11 cellular contexts compared by ENCODE assay signal in genomic region chr13:56347014-56347413, GRCh38.
"Had no signal": no experiment of that assay in that cellular context is flagged by ENCODE, and none has a peak within 500 bp of the region (broad histone marks: within the 10 kb centered on the region; RNA-seq: fewer than 3 reads in every experiment).

No MANE protein-coding gene starts in this region.

- H3K9me3 ChIP-seq: HAP-1 had no signal

- H3K36me3 ChIP-seq: HAP-1 had no signal

- H3K27ac Mint-ChIP-seq: GM23338, H9, HFFc6 had no signal

- H3K4me3 ChIP-seq: GM23248, GM23338, HAP-1 had no signal

- H3K27ac ChIP-seq: GM23248 had no signal

- H3K4me3 Mint-ChIP-seq: GM23338, H9, HFFc6 had no signal

- FAIRE-seq: H1, H54 had no signal

- H3K9ac ChIP-seq: GM23248 had no signal

- ATAC-seq: GM23338, HCT116 had no signal

- DNase-seq: GM23248, GOT3, H7, H9, HCEC 1CT, HFFc6 had no signal

- H3K4me2 ChIP-seq: GM23338 had no signal

- H3K4me1 ChIP-seq: HAP-1 had no signal

- H2AFZ ChIP-seq: GM23248, GM23338 had no signal
